Comparison of ENCODE assay signal across 10 cellular contexts in genomic region chr21:31347435-31348032, GRCh38. TPM values are rescaled to one million over a fixed set of nuclear protein-coding genes. Genes with fewer than 3 reads are reported as not detected.
A peak's percentile ranks its signal among the peaks of the same experiment; 100 is the strongest.
DNase-seq lines count a peak whose midpoint lies in the region; ATAC-seq, FAIRE-seq and TF ChIP-seq lines count a peak whose summit lies in the region.
"Had no signal": no experiment of that assay in that cellular context is flagged by ENCODE, and none has a peak within 500 bp of the region (broad histone marks: within the 10 kb centered on the region; RNA-seq: fewer than 3 reads in every experiment).

No MANE protein-coding gene starts in this region.

- no peaks in the 10 kb centered on the region for H3K27me3 ChIP-seq in keratinocyte (ENCODE audit: control insufficient read depth, extremely low read depth, insufficient read depth, low read length)

- no peak overlapping the region for H3K4me3 Mint-ChIP-seq in T-helper 17 cell

- H3K4me2 ChIP-seq in keratinocyte (ENCODE audit: control insufficient read depth, extremely low read depth, insufficient read depth, low read depth, low read length): peak overlapping the region; percentile 30

- H3K9ac ChIP-seq in keratinocyte (ENCODE audit: control insufficient read depth, extremely low read depth, insufficient read depth, low read length): no peak overlapping the region

- H3K4me1 Mint-ChIP-seq in T-helper 17 cell: peaks cover 32% of the 10 kb centered on the region

- ATAC-seq in T-helper 17 cell: no peak
- ATAC-seq in GM18861 (IDR thresholded peaks at IDR 0.05; ENCODE audit: unreplicated experiment): no peak
- ATAC-seq in HG03521 (IDR thresholded peaks at IDR 0.05; ENCODE audit: unreplicated experiment): no peak

- peak overlapping the region; percentile 47 for H3K27ac Mint-ChIP-seq in T-helper 17 cell

- H3K9me3 ChIP-seq in T-helper 17 cell (ENCODE audit: control insufficient read depth, low read length, poor library complexity, severe bottlenecking) (no peaks in the 10 kb centered on the region), keratinocyte (ENCODE audit: control insufficient read depth, low read depth, low read length) (no peaks in the 10 kb centered on the region)

- DNase-seq in AG09309 (ENCODE audit: low read depth): no peak
- peak; percentile 61 for DNase-seq in HEK293T (ENCODE audit: extremely low spot score)
- no peak for DNase-seq in T-helper 17 cell
- no peak for DNase-seq in keratinocyte (ENCODE audit: low read depth, low spot score)
- no peak for DNase-seq in ecto neural progenitor cell (ENCODE audit: low spot score)
- DNase-seq in activated T-cell treated with anti-CD3 and anti-CD28 coated beads, Interleukin-2, amount 50 U/mL, for 1 hour: no peak

- peaks cover 6% of the 10 kb centered on the region for H3K36me3 Mint-ChIP-seq in T-helper 17 cell (ENCODE audit: low read depth)

- H3K27ac ChIP-seq in keratinocyte (ENCODE audit: control insufficient read depth, insufficient read depth, low read length): no peak overlapping the region

- H3K27me3 Mint-ChIP-seq in T-helper 17 cell: peaks cover 21% of the 10 kb centered on the region

- H3K36me3 ChIP-seq in keratinocyte (ENCODE audit: control insufficient read depth in 2 of 2, extremely low read depth in 1 of 2, insufficient read depth in 2 of 2, low read length in 2 of 2): no peaks in the 10 kb centered on the region

- dilution Hi-C loops in keratinocyte (cut with MboI; ENCODE audit: extremely low pct_ligation_motif_present, low sequenced_read_pairs): no loop called here

- peaks cover 1% of the 10 kb centered on the region for H3K79me2 ChIP-seq in keratinocyte (ENCODE audit: control insufficient read depth, insufficient read depth, low read length)

- H3K4me3 ChIP-seq in AG09309 (ENCODE audit: control insufficient read depth, low read depth, low read length): no peak overlapping the region
- no peak overlapping the region for H3K4me3 ChIP-seq in keratinocyte (ENCODE audit: control insufficient read depth in 2 of 3, extremely low read depth in 1 of 3, insufficient read depth in 2 of 3, low read depth in 1 of 3, low read length in 3 of 3)

- peak; percentile 87 for FAIRE-seq in keratinocyte (lab: Jason Lieb, UNC)
- FAIRE-seq: islet of Langerhans, TTC549 had no signal

- TF ChIP-seq CTCF in AG09309 (IDR thresholded peaks at IDR 0.05; ENCODE audit: control insufficient read depth, insufficient read depth, low read depth, low read length, missing control alignments) (peak; percentile 48), keratinocyte (optimal IDR thresholded peaks at IDR 0.05 in 1 of 3, IDR thresholded peaks at IDR 0.05 in 1 of 3, conservative IDR thresholded peaks at IDR 0.05 in 1 of 3; ENCODE audit: extremely low read depth in 1 of 3, insufficient read depth in 2 of 3, low read length in 3 of 3) (peak; percentile 56 to 69 (median 57))

- POLR2A ChIA-PET in HEK293T (lab: Yijun Ruan, JAX): interaction anchor here (1.1 kb wide), 1 partner anchor 211 kb away, joined by 4 read pairs; no protein-coding TSS in a partner anchor

- no peaks in the 10 kb centered on the region for H4K20me1 ChIP-seq in keratinocyte (ENCODE audit: control insufficient read depth, extremely low read depth, insufficient read depth, low read length)

- H2AFZ ChIP-seq in keratinocyte (ENCODE audit: control insufficient read depth, low read length): no peak overlapping the region

- H3K9me1 ChIP-seq in keratinocyte (ENCODE audit: control insufficient read depth, extremely low read depth, insufficient read depth, low read length): no peaks in the 10 kb centered on the region

- CTCF ChIA-PET in HEK293T (lab: Yijun Ruan, JAX): interaction anchor here (0.5 to 1.6 kb wide), 4 partner anchors 13 to 256 kb away, joined by 3 to 5 read pairs (median 3); no protein-coding TSS in a partner anchor

- peaks cover 23% of the 10 kb centered on the region for H3K4me1 ChIP-seq in keratinocyte (ENCODE audit: control insufficient read depth, extremely low read depth, insufficient read depth, low read length)

TF ChIP-seq in HEK293T, 16 proteins besides CTCF, POLR2A, EP300 and RAD21:
- TF ChIP-seq TARDBP (IDR thresholded peaks at IDR 0.05): no peak
- TF ChIP-seq FOXA1 (IDR thresholded peaks at IDR 0.05): no peak
- no peak for TF ChIP-seq FOXM1 (IDR thresholded peaks at IDR 0.05; ENCODE audit: borderline replicate concordance)
- no peak for TF ChIP-seq NFRKB (IDR thresholded peaks at IDR 0.05)
- TF ChIP-seq ZNF384 (IDR thresholded peaks at IDR 0.05): no peak
- TF ChIP-seq BHLHE40 (IDR thresholded peaks at IDR 0.05; ENCODE audit: borderline replicate concordance): no peak
- TF ChIP-seq PKNOX1 (IDR thresholded peaks at IDR 0.05): no peak
- TF ChIP-seq HDGF (IDR thresholded peaks at IDR 0.05; ENCODE audit: borderline replicate concordance): no peak
- TF ChIP-seq SP1 (IDR thresholded peaks at IDR 0.05): no peak
- no peak for TF ChIP-seq FOXK2 (IDR thresholded peaks at IDR 0.05)
- TF ChIP-seq ARNT (IDR thresholded peaks at IDR 0.05): no peak
- no peak for TF ChIP-seq L3MBTL2 (conservative IDR thresholded peaks at IDR 0.05)
- TF ChIP-seq CTBP1 (IDR thresholded peaks at IDR 0.05; ENCODE audit: borderline replicate concordance): no peak
- no peak for TF ChIP-seq ELF4 (IDR thresholded peaks at IDR 0.05)
- TF ChIP-seq LEF1 (IDR thresholded peaks at IDR 0.05; ENCODE audit: borderline replicate concordance): no peak
- no peak for TF ChIP-seq SUZ12 (IDR thresholded peaks at IDR 0.05)

RNA-seq across cellular contexts. Expression of gene TIAM1, which starts 3.5 kb away (rescaled TPM):
- total RNA-seq in T-helper 17 cell: 10 to 100 TPM; 54.2 to 68.7 TPM
- 8.3 to 10.7 TPM (median 9.4 TPM) in 3 replicates for polyA plus RNA-seq in keratinocyte
- polyA plus RNA-seq in keratinocyte (2011; ENCODE audit: low read depth): 21.2 TPM
- polyA plus RNA-seq in keratinocyte (2011; cell fraction: cytosol; rRNA removed): 7.6 and 7.7 TPM in 2 replicates
- 16.5 and 18.7 TPM in 2 replicates for polyA plus RNA-seq in keratinocyte (2011; cell fraction: nucleus; rRNA removed)
- polyA plus RNA-seq in keratinocyte (2012; ENCODE audit: low replicate concordance): 10.2 and 28.6 TPM in 2 replicates
- 36.9 to 62.9 TPM (median 48.1 TPM) in 3 replicates for polyA minus RNA-seq in keratinocyte
- polyA minus RNA-seq in keratinocyte (2011; cell fraction: cytosol; rRNA and poly(A)+ RNA removed): 24.0 TPM
- polyA minus RNA-seq in keratinocyte (2011; cell fraction: nucleus; rRNA and poly(A)+ RNA removed): 30.3 and 50.9 TPM in 2 replicates
